Comparison of ENCODE assay signal across 8 cellular contexts in the genomic region with DNA sequence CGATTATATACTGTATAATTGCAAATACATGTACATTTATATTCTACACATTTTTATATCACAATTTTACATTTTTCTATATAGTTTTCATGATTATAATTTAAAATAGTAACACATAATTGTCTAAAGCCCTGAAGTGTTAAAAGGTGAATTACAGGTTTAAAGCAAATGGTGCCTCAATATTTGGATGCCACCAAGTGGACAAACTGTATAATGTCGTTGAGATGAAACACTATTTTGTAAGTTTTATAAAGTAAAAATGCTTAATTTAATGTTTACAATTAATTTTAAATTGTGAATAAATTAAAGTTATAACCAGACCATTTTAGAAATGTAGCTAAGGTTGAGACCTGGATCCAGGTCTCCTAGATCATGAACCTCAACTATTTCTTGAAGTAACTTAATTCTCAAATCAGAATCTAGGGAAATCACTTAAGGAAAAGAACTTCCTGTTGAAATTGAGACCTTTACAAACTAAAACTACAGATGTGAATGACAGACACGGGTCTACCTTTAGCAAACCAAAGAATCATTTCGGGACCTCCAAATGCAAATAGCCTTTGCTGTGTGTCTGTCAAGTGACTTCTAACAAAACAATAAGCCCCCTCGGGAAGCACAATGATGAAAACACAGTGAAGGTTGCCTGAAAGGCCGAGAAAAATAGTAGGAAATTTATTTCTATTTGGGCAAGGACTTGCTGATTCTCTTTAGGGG. TPM values are rescaled to one million over a fixed set of nuclear protein-coding genes. Genes with fewer than 3 reads are reported as not detected.
DNase-seq lines count a peak whose midpoint lies in the region; ATAC-seq and TF ChIP-seq lines count a peak whose summit lies in the region.

No MANE protein-coding gene starts in this region.

- H3K9me3 ChIP-seq in liver (ENCODE audit: control insufficient read depth in 4 of 4, low read length in 3 of 4), result no peaks in the 10 kb centered on the region

- peak overlapping the region in 1 of 2 donors; percentile 70 for H3K9ac ChIP-seq in liver (ENCODE audit: low read depth in 1 of 2, low read length in 2 of 2)

- in situ Hi-C loops in KBM-7 (cut with MboI; ENCODE audit: low pct_unique_long_range_greater_than_20kb, low sequenced_read_pairs), result no loop called here
- in situ Hi-C loops in astrocyte of the cerebellum (cut with HindIII; ENCODE audit: low sequenced_read_pairs), result no loop called here

- no peak for ATAC-seq in HG02798 (IDR thresholded peaks at IDR 0.05; ENCODE audit: poor library complexity, unreplicated experiment)
- ATAC-seq in HG03196 (IDR thresholded peaks at IDR 0.05; ENCODE audit: unreplicated experiment), result no peak

- peak; percentile 22 for DNase-seq in COR-L47 (lab: John Stamatoyannopoulos, UW)
- peak; percentile 8 for DNase-seq in KBM-7
- no peak for DNase-seq in astrocyte of the cerebellum (ENCODE audit: low read depth)
- no peak for DNase-seq in stimulated activated CD4-positive, alpha-beta T cell treated with anti-CD3 and anti-CD28 coated beads, Interleukin-2, amount 100 ng/mL, for 24 hours
- no peak for DNase-seq in activated CD4-positive, CD25-positive, alpha-beta regulatory T cell (lab: John Stamatoyannopoulos, UW)

- TF ChIP-seq CTCF in astrocyte of the cerebellum (IDR thresholded peaks at IDR 0.05; ENCODE audit: low read depth, low read length, missing control alignments) (peak; percentile 49), liver (IDR thresholded peaks at IDR 0.05; ENCODE audit: low read depth, low read length, missing input control) (peak; percentile 34)

- TF ChIP-seq RAD21 in liver (IDR thresholded peaks at IDR 0.05), result peak; percentile 56 to 70

- H3K4me1 ChIP-seq in liver (ENCODE audit: control insufficient read depth in 4 of 4, insufficient read depth in 4 of 4, low read length in 3 of 4), result peaks cover 0 to 11% (median 8%) of the 10 kb centered on the region in 4 donors

- WGBS in liver, result 27% methylated on average over 6 of the region's 6 CpGs

- peak overlapping the region; percentile 58 to 68 for H3K27ac ChIP-seq in liver (ENCODE audit: low read depth in 1 of 2, low read length in 2 of 2)

- H3K4me3 ChIP-seq in astrocyte of the cerebellum (ENCODE audit: low read depth, low read length) (peak overlapping the region; percentile 23), liver (ENCODE audit: low read depth in 1 of 3, low read length in 3 of 3) (no peak overlapping the region)

- peaks cover 2 to 39% (median 32%) of the 10 kb centered on the region in 4 donors for H3K36me3 ChIP-seq in liver (ENCODE audit: control insufficient read depth in 4 of 4, insufficient read depth in 3 of 4, low read depth in 1 of 4, low read length in 3 of 4)

- H3K27me3 ChIP-seq in liver (ENCODE audit: control insufficient read depth in 4 of 4, insufficient read depth in 4 of 4, low read length in 3 of 4), result no peaks in the 10 kb centered on the region

TF ChIP-seq in liver, 16 proteins besides CTCF, POLR2A, EP300 and RAD21:
- TF ChIP-seq HNF4G (IDR thresholded peaks at IDR 0.05), result no peak
- TF ChIP-seq SP1 (IDR thresholded peaks at IDR 0.05), result no peak
- no peak for TF ChIP-seq YY1 (IDR thresholded peaks at IDR 0.05)
- no peak for TF ChIP-seq TAF1 (conservative IDR thresholded peaks at IDR 0.05)
- TF ChIP-seq EGR1 (IDR thresholded peaks at IDR 0.05; ENCODE audit: low read depth in 2 of 2), result no peak
- TF ChIP-seq, protein P1, sequence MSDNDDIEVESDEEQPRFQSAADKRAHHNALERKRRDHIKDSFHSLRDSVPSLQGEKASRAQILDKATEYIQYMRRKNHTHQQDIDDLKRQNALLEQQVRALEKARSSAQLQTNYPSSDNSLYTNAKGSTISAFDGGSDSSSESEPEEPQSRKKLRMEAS (IDR thresholded peaks at IDR 0.05), result no peak
- TF ChIP-seq HNF4A (conservative IDR thresholded peaks at IDR 0.05), result no peak
- TF ChIP-seq, protein P2, sequence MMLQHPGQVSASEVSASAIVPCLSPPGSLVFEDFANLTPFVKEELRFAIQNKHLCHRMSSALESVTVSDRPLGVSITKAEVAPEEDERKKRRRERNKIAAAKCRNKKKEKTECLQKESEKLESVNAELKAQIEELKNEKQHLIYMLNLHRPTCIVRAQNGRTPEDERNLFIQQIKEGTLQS (IDR thresholded peaks at IDR 0.05), result no peak
- TF ChIP-seq JUND (IDR thresholded peaks at IDR 0.05), result no peak
- no peak for TF ChIP-seq NR2F2 (IDR thresholded peaks at IDR 0.05)
- TF ChIP-seq, protein P3, sequence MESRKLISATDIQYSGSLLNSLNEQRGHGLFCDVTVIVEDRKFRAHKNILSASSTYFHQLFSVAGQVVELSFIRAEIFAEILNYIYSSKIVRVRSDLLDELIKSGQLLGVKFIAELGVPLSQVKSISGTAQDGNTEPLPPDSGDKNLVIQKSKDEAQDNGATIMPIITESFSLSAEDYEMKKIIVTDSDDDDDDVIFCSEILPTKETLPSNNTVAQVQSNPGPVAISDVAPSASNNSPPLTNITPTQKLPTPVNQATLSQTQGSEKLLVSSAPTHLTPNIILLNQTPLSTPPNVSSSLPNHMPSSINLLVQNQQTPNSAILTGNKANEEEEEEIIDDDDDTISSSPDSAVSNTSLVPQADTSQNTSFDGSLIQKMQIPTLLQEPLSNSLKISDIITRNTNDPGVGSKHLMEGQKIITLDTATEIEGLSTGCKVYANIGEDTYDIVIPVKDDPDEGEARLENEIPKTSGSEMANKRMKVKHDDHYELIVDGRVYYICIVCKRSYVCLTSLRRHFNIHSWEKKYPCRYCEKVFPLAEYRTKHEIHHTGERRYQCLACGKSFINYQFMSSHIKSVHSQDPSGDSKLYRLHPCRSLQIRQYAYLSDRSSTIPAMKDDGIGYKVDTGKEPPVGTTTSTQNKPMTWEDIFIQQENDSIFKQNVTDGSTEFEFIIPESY (IDR thresholded peaks at IDR 0.05), result no peak
- TF ChIP-seq, protein P4, sequence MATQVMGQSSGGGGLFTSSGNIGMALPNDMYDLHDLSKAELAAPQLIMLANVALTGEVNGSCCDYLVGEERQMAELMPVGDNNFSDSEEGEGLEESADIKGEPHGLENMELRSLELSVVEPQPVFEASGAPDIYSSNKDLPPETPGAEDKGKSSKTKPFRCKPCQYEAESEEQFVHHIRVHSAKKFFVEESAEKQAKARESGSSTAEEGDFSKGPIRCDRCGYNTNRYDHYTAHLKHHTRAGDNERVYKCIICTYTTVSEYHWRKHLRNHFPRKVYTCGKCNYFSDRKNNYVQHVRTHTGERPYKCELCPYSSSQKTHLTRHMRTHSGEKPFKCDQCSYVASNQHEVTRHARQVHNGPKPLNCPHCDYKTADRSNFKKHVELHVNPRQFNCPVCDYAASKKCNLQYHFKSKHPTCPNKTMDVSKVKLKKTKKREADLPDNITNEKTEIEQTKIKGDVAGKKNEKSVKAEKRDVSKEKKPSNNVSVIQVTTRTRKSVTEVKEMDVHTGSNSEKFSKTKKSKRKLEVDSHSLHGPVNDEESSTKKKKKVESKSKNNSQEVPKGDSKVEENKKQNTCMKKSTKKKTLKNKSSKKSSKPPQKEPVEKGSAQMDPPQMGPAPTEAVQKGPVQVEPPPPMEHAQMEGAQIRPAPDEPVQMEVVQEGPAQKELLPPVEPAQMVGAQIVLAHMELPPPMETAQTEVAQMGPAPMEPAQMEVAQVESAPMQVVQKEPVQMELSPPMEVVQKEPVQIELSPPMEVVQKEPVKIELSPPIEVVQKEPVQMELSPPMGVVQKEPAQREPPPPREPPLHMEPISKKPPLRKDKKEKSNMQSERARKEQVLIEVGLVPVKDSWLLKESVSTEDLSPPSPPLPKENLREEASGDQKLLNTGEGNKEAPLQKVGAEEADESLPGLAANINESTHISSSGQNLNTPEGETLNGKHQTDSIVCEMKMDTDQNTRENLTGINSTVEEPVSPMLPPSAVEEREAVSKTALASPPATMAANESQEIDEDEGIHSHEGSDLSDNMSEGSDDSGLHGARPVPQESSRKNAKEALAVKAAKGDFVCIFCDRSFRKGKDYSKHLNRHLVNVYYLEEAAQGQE (IDR thresholded peaks at IDR 0.05), result no peak
- TF ChIP-seq GABPA (IDR thresholded peaks at IDR 0.05 in 1 of 2, conservative IDR thresholded peaks at IDR 0.05 in 1 of 2), result no peak

RNA-seq across cellular contexts. Expression of a gene that starts 37.8 kb away (rescaled TPM):
- 100 to 1,000 TPM in 1 of 2 donors, 10 to 100 TPM in 1; 44.3 to 378 TPM for total RNA-seq in liver
- polyA plus RNA-seq in liver, result 100 to 1,000 TPM in 1 of 2 donors, 10 to 100 TPM in 1; 72.5 to 117 TPM

Comparison
In these comparisons a context has a peak if more than half of its experiments do, and no peak if none do; other contexts are left out.
1. DNase-seq: peak in COR-L47 (single experiment) and KBM-7 (single experiment); none in astrocyte of the cerebellum (single experiment), stimulated activated CD4-positive, alpha-beta T cell treated with anti-CD3 and anti-CD28 coated beads, Interleukin-2, amount 100 ng/mL, for 24 hours (0 of 2) and activated CD4-positive, CD25-positive, alpha-beta regulatory T cell (0 of 4).